1 cellular context compared by ENCODE assay signal in the genomic region with DNA sequence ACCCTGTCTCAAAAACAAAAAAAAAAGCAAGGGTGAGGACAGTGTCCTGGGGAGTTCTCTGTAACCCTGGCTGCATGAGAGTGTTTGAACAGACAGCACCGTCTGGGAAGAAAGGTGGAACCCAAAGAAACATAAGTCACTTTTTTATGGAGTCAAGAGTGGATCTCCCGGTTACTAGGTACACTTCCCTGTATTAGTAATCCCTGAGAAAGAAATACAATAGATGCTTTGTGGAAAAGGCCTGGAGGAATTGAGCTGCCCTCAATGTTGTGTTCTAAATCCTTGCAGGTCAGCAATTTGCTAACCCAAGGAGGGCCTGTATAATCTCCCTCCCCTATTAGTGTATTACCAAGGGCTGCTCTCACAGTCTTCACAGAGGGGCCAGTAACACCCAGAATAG.
TF ChIP-seq lines count a peak whose summit lies in the region.

No MANE protein-coding gene starts in this region.

TF ChIP-seq in SK-N-SH treated with all-trans-retinoic acid at 6 μM for 48 hours, 23 proteins besides CTCF, POLR2A, EP300 and RAD21 (continued from another document):
- TF ChIP-seq, protein P1, sequence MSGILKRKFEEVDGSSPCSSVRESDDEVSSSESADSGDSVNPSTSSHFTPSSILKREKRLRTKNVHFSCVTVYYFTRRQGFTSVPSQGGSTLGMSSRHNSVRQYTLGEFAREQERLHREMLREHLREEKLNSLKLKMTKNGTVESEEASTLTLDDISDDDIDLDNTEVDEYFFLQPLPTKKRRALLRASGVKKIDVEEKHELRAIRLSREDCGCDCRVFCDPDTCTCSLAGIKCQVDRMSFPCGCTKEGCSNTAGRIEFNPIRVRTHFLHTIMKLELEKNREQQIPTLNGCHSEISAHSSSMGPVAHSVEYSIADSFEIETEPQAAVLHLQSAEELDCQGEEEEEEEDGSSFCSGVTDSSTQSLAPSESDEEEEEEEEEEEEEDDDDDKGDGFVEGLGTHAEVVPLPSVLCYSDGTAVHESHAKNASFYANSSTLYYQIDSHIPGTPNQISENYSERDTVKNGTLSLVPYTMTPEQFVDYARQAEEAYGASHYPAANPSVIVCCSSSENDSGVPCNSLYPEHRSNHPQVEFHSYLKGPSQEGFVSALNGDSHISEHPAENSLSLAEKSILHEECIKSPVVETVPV (CRISPR knock-in tag; IDR thresholded peaks at IDR 0.05): no peak
- no peak for TF ChIP-seq TOX (CRISPR knock-in tag; IDR thresholded peaks at IDR 0.05; ENCODE audit: borderline replicate concordance)
